Comparison of ENCODE assay signal across 1 cellular context in genomic region chr3:12229144-12229871, GRCh38.
TF ChIP-seq lines count a peak whose summit lies in the region.

No MANE protein-coding gene starts in this region.

TF ChIP-seq in HepG2, 621 proteins besides CTCF, POLR2A, EP300 and RAD21:
- TF ChIP-seq ZFP36 (IDR thresholded peaks at IDR 0.05; ENCODE audit: borderline replicate concordance, low read depth, low read length, partially characterized antibody) (peak; percentile 56), RNF2 (conservative IDR thresholded peaks at IDR 0.05; ENCODE audit: low read depth) (0 out of 2 replicates have a peak, but pooled peaks have one; percentile 50), PAXIP1 (CRISPR knock-in tag; conservative IDR thresholded peaks at IDR 0.05) (no peak)
TF ChIP-seq in HepG2: peak in this region for 2.
